ENCODE assay signal across 1 cellular context in genomic region chr17:50117202-50118040, GRCh38.
TF ChIP-seq lines count a peak whose summit lies in the region.

No MANE protein-coding gene starts in this region.

TF ChIP-seq in HepG2, 621 proteins besides CTCF, POLR2A, EP300 and RAD21 (continued from another document):
- no peak for TF ChIP-seq BCLAF1 (IDR thresholded peaks at IDR 0.05)
- TF ChIP-seq FOXA1 (IDR thresholded peaks at IDR 0.05), result no peak
- peak; percentile 22; the same call in 1 of the 2 replicates for TF ChIP-seq FOXA1 (CRISPR knock-in tag; IDR thresholded peaks at IDR 0.05)
- TF ChIP-seq RNF2 (conservative IDR thresholded peaks at IDR 0.05; ENCODE audit: low read depth), result 0 out of 2 replicates have a peak, but pooled peaks have one; percentile 41
- TF ChIP-seq MYC (CRISPR knock-in tag; IDR thresholded peaks at IDR 0.05; ENCODE audit: borderline replicate concordance), result peak; percentile 62; the same call in 1 of the 2 replicates
- TF ChIP-seq POGK (CRISPR knock-in tag; conservative IDR thresholded peaks at IDR 0.05), result 0 out of 2 replicates have a peak, but pooled peaks have one; percentile 54
- TF ChIP-seq HDAC2 (CRISPR knock-in tag; IDR thresholded peaks at IDR 0.05), result no peak
- no peak for TF ChIP-seq ZBTB26 (CRISPR knock-in tag; IDR thresholded peaks at IDR 0.05; ENCODE audit: borderline replicate concordance)
- TF ChIP-seq STAG1 (CRISPR knock-in tag; IDR thresholded peaks at IDR 0.05), result peak; percentile 56
- no peak for TF ChIP-seq TEAD3 (CRISPR knock-in tag; optimal IDR thresholded peaks at IDR 0.05; ENCODE audit: borderline replicate concordance)
- no peak for TF ChIP-seq ZNF577 (CRISPR knock-in tag; IDR thresholded peaks at IDR 0.05; ENCODE audit: borderline replicate concordance, low read depth)
- TF ChIP-seq ZNF331 (CRISPR knock-in tag; IDR thresholded peaks at IDR 0.05), result peak; percentile 30; the same call in 1 of the 2 replicates
- no peak for TF ChIP-seq MBNL3 (CRISPR knock-in tag; conservative IDR thresholded peaks at IDR 0.05)
- peak; percentile 82 to 83; a peak in 3 of 4 replicates for TF ChIP-seq HMGXB4 (CRISPR knock-in tag; IDR thresholded peaks at IDR 0.05; ENCODE audit: borderline replicate concordance in 1 of 2, low read depth in 1 of 2)
